In genomic region chr9:129379181-129379836, GRCh38 we compare ENCODE assay signal across 18 cellular contexts.
"Had no signal": no experiment of that assay in that cellular context is flagged by ENCODE, and none has a peak within 500 bp of the region (broad histone marks: within the 10 kb centered on the region; RNA-seq: fewer than 3 reads in every experiment).

No MANE protein-coding gene starts in this region.

- H3K36me3 ChIP-seq: brain microvascular endothelial cell, right atrium auricular region, thyroid gland, vagina had no signal

- H3K9me3 Mint-ChIP-seq: activated naive CD4-positive, alpha-beta T cell treated with anti-CD3 and anti-CD28 coated beads, Interleukin-2, amount 50 U/mL, for 72 hours; activated T-helper 2 cell treated with anti-CD3 and anti-CD28 coated beads, Interferon-gamma antibody, Interleukin-2, Interleukin-4, amounts not matched to agents 10 μg/mL and 5 μg/mL and 100 μg/mL, durations not matched to agents 14 hours and 24 hours and 36 hours had no signal

- H3K27me3 ChIP-seq: brain microvascular endothelial cell, dorsolateral prefrontal cortex, right atrium auricular region, thyroid gland, vagina had no signal

- H3K36me3 Mint-ChIP-seq: activated naive CD4-positive, alpha-beta T cell treated with anti-CD3 and anti-CD28 coated beads, Interleukin-2, amount 50 U/mL, for 72 hours; naive B cell had no signal

- H3K27ac ChIP-seq: brain microvascular endothelial cell, right atrium auricular region, skin epidermis, thyroid gland, vagina had no signal

- DNase-seq: activated CD4-positive, alpha-beta T cell treated with anti-CD3 and anti-CD28 coated beads, Interleukin-2, amount 50 U/mL, for 4 hours; activated T-cell treated with anti-CD3 and anti-CD28 coated beads for 4 hours; brain microvascular endothelial cell; cerebellar nuclear complex; naive B cell; stimulated activated CD4-positive, alpha-beta T cell treated with anti-CD3 and anti-CD28 coated beads, Interleukin-15, amount 100 ng/mL, for 24 hours; stimulated activated CD4-positive, alpha-beta T cell treated with anti-CD3 and anti-CD28 coated beads, Interleukin-4, amount 100 ng/mL, for 1 hour; stimulated activated naive B cell treated with anti-CD40 and anti-IgM and Interleukin-4, amounts not matched to agents 10 μg/mL and 1 μg/mL and 100 μg/mL, for 72 hours; thyroid gland had no signal

- H3K4me3 Mint-ChIP-seq: stimulated activated naive B cell treated with anti-CD40 and anti-IgM and Interleukin-4, amounts not matched to agents 10 μg/mL and 1 μg/mL and 100 μg/mL, for 72 hours had no signal

- H3K4me3 ChIP-seq: lung, right atrium auricular region, skin epidermis, thyroid gland, vagina had no signal

- H3K9me3 ChIP-seq: right atrium auricular region, thyroid gland, vagina had no signal

- ATAC-seq: activated CD4-positive, CD25-positive, alpha-beta regulatory T cell treated with anti-CD3 and anti-CD28 coated beads, Interleukin-2, amount 50 U/mL, for 24 hours; activated naive CD4-positive, alpha-beta T cell treated with anti-CD3 and anti-CD28 coated beads, Interleukin-2, amount 50 U/mL, for 72 hours; stimulated activated naive B cell treated with anti-CD40 and anti-IgM and Interleukin-4, amounts not matched to agents 10 μg/mL and 1 μg/mL and 100 μg/mL, for 72 hours had no signal

- H3K27ac Mint-ChIP-seq: activated naive CD4-positive, alpha-beta T cell treated with anti-CD3 and anti-CD28 coated beads, Interleukin-2, amount 50 U/mL, for 72 hours; activated T-helper 2 cell treated with anti-CD3 and anti-CD28 coated beads, Interferon-gamma antibody, Interleukin-2, Interleukin-4, amounts not matched to agents 10 μg/mL and 5 μg/mL and 100 μg/mL, durations not matched to agents 14 hours and 24 hours and 36 hours; stimulated activated naive B cell treated with anti-CD40 and anti-IgM and Interleukin-4, amounts not matched to agents 10 μg/mL and 1 μg/mL and 100 μg/mL, for 72 hours had no signal

- FAIRE-seq: islet of Langerhans had no signal
